ENCODE assay signal across 25 cellular contexts in the genomic region with DNA sequence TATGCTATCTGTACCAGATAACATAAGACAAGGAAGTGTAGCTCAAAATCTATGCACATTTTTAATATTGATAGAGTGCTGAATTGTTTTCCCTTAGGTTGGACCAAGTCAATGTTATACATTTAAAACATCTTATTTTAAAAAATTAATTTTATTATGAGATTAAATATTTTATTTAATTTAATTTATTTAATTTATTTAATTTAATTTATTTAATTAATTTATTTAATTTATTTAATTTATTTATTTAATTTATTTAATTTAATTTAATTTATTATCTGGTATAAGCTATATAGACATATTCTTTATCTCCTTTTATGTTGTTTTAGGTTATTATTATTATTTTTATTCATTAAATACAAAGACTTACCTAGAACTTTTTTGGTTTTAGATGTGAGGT.
"Had no signal": no experiment of that assay in that cellular context is flagged by ENCODE, and none has a peak within 500 bp of the region (broad histone marks: within the 10 kb centered on the region; RNA-seq: fewer than 3 reads in every experiment).

No MANE protein-coding gene starts in this region.

- H3K4me3 ChIP-seq: left ventricle myocardium inferior, lung, neural progenitor cell, right atrium auricular region, right lobe of liver, stomach, testis, thyroid gland, transverse colon, upper lobe of left lung, vagina had no signal

- H3K4me1 ChIP-seq: left ventricle myocardium inferior, neural progenitor cell, right atrium auricular region, right lobe of liver, testis, thyroid gland, transverse colon, upper lobe of left lung, vagina had no signal

- DNase-seq: hypothalamus; immature natural killer cell; left ventricle myocardium inferior; mesendoderm; naive B cell; natural killer cell; nephron progenitor cell; occipital lobe; right lobe of liver; stimulated activated CD4-positive, alpha-beta T cell treated with anti-CD3 and anti-CD28 coated beads, Interleukin-12 subunit alpha, Interleukin-12 subunit beta, amount 100 ng/mL, for 4 hours; stimulated activated CD4-positive, alpha-beta T cell treated with anti-CD3 and anti-CD28 coated beads, Interleukin-15, amount 100 ng/mL, for 24 hours; stimulated activated CD4-positive, alpha-beta T cell treated with anti-CD3 and anti-CD28 coated beads, Interleukin-2, amount 100 ng/mL, for 24 hours; stimulated activated CD4-positive, alpha-beta T cell treated with anti-CD3 and anti-CD28 coated beads, Interleukin-4, amount 100 ng/mL, for 1 hour; stimulated activated naive B cell treated with anti-CD40 and anti-IgM and Interleukin-4, amounts not matched to agents 10 μg/mL and 1 μg/mL and 100 μg/mL, for 72 hours; stimulated activated naive CD8-positive, alpha-beta T cell treated with anti-CD3 and anti-CD28 coated beads, Interleukin-15, Interleukin-2, amounts not matched to agents 100 U/mL and 50 U/mL, for 24 hours; stomach; testis; thyroid gland; transverse colon; upper lobe of left lung had no signal

- H3K27me3 ChIP-seq: neural progenitor cell, neutrophil, right atrium auricular region, right lobe of liver, stomach, testis, thyroid gland, transverse colon, upper lobe of left lung, vagina had no signal

- ATAC-seq: natural killer cell; right lobe of liver; stimulated activated naive B cell treated with anti-CD40 and anti-IgM and Interleukin-4, amounts not matched to agents 10 μg/mL and 1 μg/mL and 100 μg/mL, for 72 hours; stimulated activated naive CD8-positive, alpha-beta T cell treated with anti-CD3 and anti-CD28 coated beads, Interleukin-15, Interleukin-2, amounts not matched to agents 100 U/mL and 50 U/mL, for 24 hours had no signal

- H3K9me3 ChIP-seq: left ventricle myocardium inferior, neutrophil, right atrium auricular region, right lobe of liver, stomach, testis, thyroid gland, transverse colon, upper lobe of left lung, vagina had no signal

- H3K36me3 ChIP-seq: left ventricle myocardium inferior, neural progenitor cell, neutrophil, right atrium auricular region, right lobe of liver, stomach, thyroid gland, transverse colon, upper lobe of left lung, vagina had no signal

- H3K27ac ChIP-seq: left ventricle myocardium inferior, neural progenitor cell, neutrophil, right atrium auricular region, right lobe of liver, stomach, testis, thyroid gland, transverse colon, upper lobe of left lung, vagina had no signal
